In genomic region chr17:45861185-45861584, GRCh38 we compare ENCODE assay signal across 1 cellular context.
TF ChIP-seq lines count a peak whose summit lies in the region.

No MANE protein-coding gene starts in this region.

TF ChIP-seq in WTC11, 78 proteins besides CTCF, POLR2A, EP300 and RAD21 (continued from another document):
- no peak for TF ChIP-seq AR (CRISPR knock-in tag; IDR thresholded peaks at IDR 0.05)
- no peak for TF ChIP-seq CBFB (CRISPR knock-in tag; IDR thresholded peaks at IDR 0.05; ENCODE audit: low read depth)
- no peak for TF ChIP-seq ZNF425 (CRISPR knock-in tag; conservative IDR thresholded peaks at IDR 0.05)
